ENCODE assay signal across 8 cellular contexts in genomic region chr2:134411828-134412638, GRCh38.
DNase-seq lines count a peak whose midpoint lies in the region; ATAC-seq and TF ChIP-seq lines count a peak whose summit lies in the region.

No MANE protein-coding gene starts in this region.

- TF ChIP-seq CTCF in chondrocyte (IDR thresholded peaks at IDR 0.05) (peak; percentile 87), liver (IDR thresholded peaks at IDR 0.05; ENCODE audit: low read depth, low read length, missing input control) (peak; percentile 71)

- peak; percentile 98 for ATAC-seq in HG03342 (IDR thresholded peaks at IDR 0.05; ENCODE audit: unreplicated experiment)
- peak; percentile 98 for ATAC-seq in activated CD4-positive, alpha-beta T cell treated with anti-CD3 and anti-CD28 coated beads for 36 hours

- intact Hi-C loops in activated CD4-positive, alpha-beta T cell treated with anti-CD3 and anti-CD28 coated beads for 36 hours (cut with DNase I, micrococcal nuclease), result loop anchor here (1.0 to 5.0 kb wide), 7 partner anchors 125 to 526 kb away; partner anchors contain the start of gene MGAT5 (in 1 of the 2)

- peaks cover 41% of the 10 kb centered on the region for H3K4me1 Mint-ChIP-seq in activated CD4-positive, alpha-beta T cell treated with anti-CD3 and anti-CD28 coated beads for 36 hours
- H3K4me1 Mint-ChIP-seq in chondrocyte (ENCODE audit: low read depth), result peaks cover 20% of the 10 kb centered on the region

- peak; percentile 94 for TF ChIP-seq RAD21 in liver (IDR thresholded peaks at IDR 0.05)

- H3K9ac ChIP-seq in BLaER1 (peak overlapping the region; percentile 79), liver (ENCODE audit: low read depth in 1 of 2, low read length in 2 of 2) (no peak overlapping the region)

- peak overlapping the region; percentile 42; the same call in 1 of the 2 replicates for H3K4me3 ChIP-seq in BLaER1
- no peak overlapping the region for H3K4me3 ChIP-seq in liver (ENCODE audit: low read depth in 1 of 3, low read length in 3 of 3)

- WGBS in liver, result 52% methylated on average over 8 of the region's 8 CpGs

- H3K27me3 Mint-ChIP-seq in activated CD4-positive, alpha-beta T cell treated with anti-CD3 and anti-CD28 coated beads for 36 hours, result no peaks in the 10 kb centered on the region
- no peaks in the 10 kb centered on the region for H3K27me3 Mint-ChIP-seq in chondrocyte (ENCODE audit: low read depth)

- no peak overlapping the region for H3K27ac Mint-ChIP-seq in activated CD4-positive, alpha-beta T cell treated with anti-CD3 and anti-CD28 coated beads for 36 hours
- no peak overlapping the region for H3K27ac Mint-ChIP-seq in chondrocyte (ENCODE audit: unreplicated experiment)

- POLR2A ChIA-PET in activated CD4-positive, alpha-beta T cell treated with anti-CD3 and anti-CD28 coated beads for 36 hours (lab: Charles Lee), result interaction anchor here (0.6 to 1.4 kb wide), 3 partner anchors 150 to 294 kb away, joined by 3 to 4 read pairs (median 3); no protein-coding TSS in a partner anchor

- peak overlapping the region; percentile 86 for H3K4me2 ChIP-seq in BLaER1

- H3K36me3 ChIP-seq in BLaER1, result peaks cover 42% of the 10 kb centered on the region
- H3K36me3 ChIP-seq in liver (ENCODE audit: control insufficient read depth in 4 of 4, insufficient read depth in 3 of 4, low read depth in 1 of 4, low read length in 3 of 4), result no peaks in the 10 kb centered on the region

- H3K9me3 Mint-ChIP-seq in activated CD4-positive, alpha-beta T cell treated with anti-CD3 and anti-CD28 coated beads for 36 hours (ENCODE audit: low read depth), result no peaks in the 10 kb centered on the region
- no peaks in the 10 kb centered on the region for H3K9me3 Mint-ChIP-seq in chondrocyte (ENCODE audit: low read depth)

- H3K4me3 Mint-ChIP-seq in activated CD4-positive, alpha-beta T cell treated with anti-CD3 and anti-CD28 coated beads for 36 hours, result no peak overlapping the region
- H3K4me3 Mint-ChIP-seq in chondrocyte (ENCODE audit: unreplicated experiment), result no peak overlapping the region

- H3K4me1 ChIP-seq in BLaER1 (peaks cover 84% of the 10 kb centered on the region), liver (ENCODE audit: control insufficient read depth in 4 of 4, insufficient read depth in 4 of 4, low read length in 3 of 4) (peaks cover 3 to 17% (median 13%) of the 10 kb centered on the region in 4 donors)

- DNase-seq in GM19238 (ENCODE audit: insufficient read length, low spot score) (peak; percentile 61), NCI-H345 treated with DMSO at 0.1 percent for 48 hours (lab: John Stamatoyannopoulos, UW; ENCODE audit: unreplicated experiment) (peak; percentile 96), chondrocyte (ENCODE audit: low spot score) (no peak)
- peak; percentile 82 for DNase-seq in activated CD4-positive, alpha-beta T cell treated with anti-CD3 and anti-CD28 coated beads for 36 hours
- DNase-seq in stimulated activated CD4-positive, alpha-beta T cell treated with anti-CD3 and anti-CD28 coated beads, TNF-alpha, amount 100 ng/mL, for 48 hours (ENCODE audit: low read depth in 3 of 3), result peak; percentile 37 to 52 (median 50)

- H3K9me3 ChIP-seq in BLaER1, result no peaks in the 10 kb centered on the region
- H3K9me3 ChIP-seq in liver (ENCODE audit: control insufficient read depth in 4 of 4, low read length in 3 of 4), result no peaks in the 10 kb centered on the region

- H3K27ac ChIP-seq in BLaER1, result peak overlapping the region; percentile 93
- H3K27ac ChIP-seq in liver (ENCODE audit: low read depth in 1 of 2, low read length in 2 of 2), result no peak overlapping the region

- peaks cover 9% of the 10 kb centered on the region for H3K36me3 Mint-ChIP-seq in activated CD4-positive, alpha-beta T cell treated with anti-CD3 and anti-CD28 coated beads for 36 hours (ENCODE audit: low read depth)
- H3K36me3 Mint-ChIP-seq in chondrocyte (ENCODE audit: low read depth), result no peaks in the 10 kb centered on the region

- CTCF ChIA-PET in activated CD4-positive, alpha-beta T cell treated with anti-CD3 and anti-CD28 coated beads for 36 hours (lab: Charles Lee), result interaction anchor here (0.5 to 6.2 kb wide), 41 partner anchors 8 to 525 kb away, joined by 3 to 125 read pairs (median 5); partner anchors contain the start of gene MGAT5

- no peaks in the 10 kb centered on the region for H4K20me1 ChIP-seq in BLaER1

- no peaks in the 10 kb centered on the region for H3K27me3 ChIP-seq in BLaER1
- no peaks in the 10 kb centered on the region for H3K27me3 ChIP-seq in liver (ENCODE audit: control insufficient read depth in 4 of 4, insufficient read depth in 4 of 4, low read length in 3 of 4)

TF ChIP-seq in liver, 16 proteins besides CTCF, POLR2A, EP300 and RAD21:
- peak; percentile 9 for TF ChIP-seq FOXA1 (IDR thresholded peaks at IDR 0.05)
- peak; percentile 87 for TF ChIP-seq MAX (IDR thresholded peaks at IDR 0.05)
- peak; percentile 31 for TF ChIP-seq YY1 (IDR thresholded peaks at IDR 0.05)
- no peak for TF ChIP-seq GABPA (IDR thresholded peaks at IDR 0.05 in 1 of 2, conservative IDR thresholded peaks at IDR 0.05 in 1 of 2)
- TF ChIP-seq FOXA2 (IDR thresholded peaks at IDR 0.05), result no peak
- TF ChIP-seq HNF4A (conservative IDR thresholded peaks at IDR 0.05), result peak in 1 of 2 donors; percentile 50
- TF ChIP-seq ATF3 (IDR thresholded peaks at IDR 0.05), result no peak
- TF ChIP-seq RXRA (IDR thresholded peaks at IDR 0.05), result peak; percentile 33 to 49
- TF ChIP-seq ZBTB33 (IDR thresholded peaks at IDR 0.05), result no peak
- TF ChIP-seq NR2F2 (IDR thresholded peaks at IDR 0.05), result no peak
- no peak for TF ChIP-seq HNF4G (IDR thresholded peaks at IDR 0.05)
- TF ChIP-seq SP1 (IDR thresholded peaks at IDR 0.05), result peak; percentile 21
- TF ChIP-seq JUND (IDR thresholded peaks at IDR 0.05), result no peak
- TF ChIP-seq TAF1 (conservative IDR thresholded peaks at IDR 0.05), result no peak
- no peak for TF ChIP-seq EGR1 (IDR thresholded peaks at IDR 0.05; ENCODE audit: low read depth in 2 of 2)
- TF ChIP-seq REST (IDR thresholded peaks at IDR 0.05), result no peak
